Comparison of ENCODE assay signal across 8 cellular contexts in the genomic region with DNA sequence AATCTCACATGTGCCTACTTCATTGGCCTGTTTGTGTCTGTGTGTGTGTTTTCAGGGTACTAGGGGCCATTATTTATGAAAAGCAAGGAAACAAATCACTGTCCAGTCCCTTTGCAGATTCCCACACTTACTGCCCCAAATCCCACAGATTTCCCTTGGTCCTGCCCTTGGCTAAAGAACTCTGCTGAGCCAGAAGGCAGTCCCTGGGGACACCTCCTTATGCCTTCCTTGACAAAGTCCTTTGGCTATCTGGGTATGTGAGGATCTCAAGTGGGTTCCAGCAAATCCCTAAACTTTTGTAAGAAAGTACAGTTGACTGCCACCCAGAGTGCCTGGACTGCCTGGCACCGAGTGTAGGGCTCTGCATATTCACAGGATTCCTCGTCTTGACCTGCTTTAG.
DNase-seq lines count a peak whose midpoint lies in the region; ATAC-seq, FAIRE-seq and TF ChIP-seq lines count a peak whose summit lies in the region.

No MANE protein-coding gene starts in this region.

- H3K4me3 Mint-ChIP-seq in IgD-negative memory B cell = peak overlapping the region; percentile 89 to 97 (median 95)
- peak overlapping the region; percentile 91 for H3K4me3 Mint-ChIP-seq in dendritic cell treated with granulocyte-macrophage colony-stimulating factor and Interleukin-4, amounts not matched to agents 40 ng/mL and 50 ng/mL, for 4 days
- peak overlapping the region; percentile 63 to 93 (median 80) for H3K4me3 Mint-ChIP-seq in naive thymus-derived CD4-positive, alpha-beta T cell

- H3K27ac ChIP-seq in A549 = no peak overlapping the region
- H3K27ac ChIP-seq in naive thymus-derived CD4-positive, alpha-beta T cell (ENCODE audit: low read depth, low read length) = no peak overlapping the region

- H3K4me1 ChIP-seq in A549 = peaks cover 13% of the 10 kb centered on the region; the same call in 2 of the 3 replicates
- no peaks in the 10 kb centered on the region for H3K4me1 ChIP-seq in naive thymus-derived CD4-positive, alpha-beta T cell (ENCODE audit: control insufficient read depth in 2 of 2, insufficient read depth in 2 of 2, low read length in 2 of 2)

- CTCF ChIA-PET in A549 (lab: Yijun Ruan, JAX) = no interaction called here
- CTCF ChIA-PET in naive thymus-derived CD4-positive, alpha-beta T cell (lab: Charles Lee) = no interaction called here

- H3K36me3 ChIP-seq in naive thymus-derived CD4-positive, alpha-beta T cell (ENCODE audit: control insufficient read depth in 2 of 3, insufficient read depth in 3 of 3, low read length in 3 of 3) = no peaks in the 10 kb centered on the region

- TF ChIP-seq CTCF in A549 (IDR thresholded peaks at IDR 0.05) = no peak

- peak overlapping the region; percentile 56; the same call in 1 of the 3 replicates for H3K4me3 ChIP-seq in A549
- no peak overlapping the region for H3K4me3 ChIP-seq in naive thymus-derived CD4-positive, alpha-beta T cell (ENCODE audit: low read length)

- H3K9me3 Mint-ChIP-seq in IgD-negative memory B cell = no peaks in the 10 kb centered on the region
- H3K9me3 Mint-ChIP-seq in dendritic cell treated with granulocyte-macrophage colony-stimulating factor and Interleukin-4, amounts not matched to agents 40 ng/mL and 50 ng/mL, for 4 days = no peaks in the 10 kb centered on the region
- peaks cover 0 to 4% (median 0%) of the 10 kb centered on the region in 11 donors for H3K9me3 Mint-ChIP-seq in naive thymus-derived CD4-positive, alpha-beta T cell

- WGBS in A549 (ENCODE audit: missing lambda C conversion rate) = 20% methylated on average over 2 of the region's 2 CpGs

- TF ChIP-seq RAD21 in A549 (conservative IDR thresholded peaks at IDR 0.05 in 1 of 2, IDR thresholded peaks at IDR 0.05 in 1 of 2) = no peak

- no peak overlapping the region for H3K27ac Mint-ChIP-seq in IgD-negative memory B cell
- H3K27ac Mint-ChIP-seq in dendritic cell treated with granulocyte-macrophage colony-stimulating factor and Interleukin-4, amounts not matched to agents 40 ng/mL and 50 ng/mL, for 4 days = no peak overlapping the region
- H3K27ac Mint-ChIP-seq in naive thymus-derived CD4-positive, alpha-beta T cell = no peak overlapping the region

- H3K27me3 Mint-ChIP-seq in IgD-negative memory B cell = peaks cover 19% of the 10 kb centered on the region
- H3K27me3 Mint-ChIP-seq in dendritic cell treated with granulocyte-macrophage colony-stimulating factor and Interleukin-4, amounts not matched to agents 40 ng/mL and 50 ng/mL, for 4 days = peaks cover 70% of the 10 kb centered on the region
- H3K27me3 Mint-ChIP-seq in naive thymus-derived CD4-positive, alpha-beta T cell = peaks cover 66 to 76% (median 70%) of the 10 kb centered on the region in 5 donors

- intact Hi-C loops in dendritic cell treated with granulocyte-macrophage colony-stimulating factor and Interleukin-4, amounts not matched to agents 40 ng/mL and 50 ng/mL, for 4 days (cut with micrococcal nuclease) = no loop called here
- intact Hi-C loops in naive thymus-derived CD4-positive, alpha-beta T cell (cut with micrococcal nuclease) = loop anchor here in 1 of 2 donors (5.0 kb wide), 1 partner anchor 276 kb away; no protein-coding TSS in a partner anchor

- TF ChIP-seq POLR2A in A549 (IDR thresholded peaks at IDR 0.05; ENCODE audit: low read length) = no peak

- no peaks in the 10 kb centered on the region for H3K9me3 ChIP-seq in A549
- no peaks in the 10 kb centered on the region for H3K9me3 ChIP-seq in naive thymus-derived CD4-positive, alpha-beta T cell (ENCODE audit: control insufficient read depth in 2 of 3, low read length in 3 of 3)

- DNase-seq in A549 (ENCODE audit: low read depth in 1 of 2, low spot score in 1 of 2) (no peak), DMS153 (lab: John Stamatoyannopoulos, UW) (no peak), NCI-H2227 treated with DMSO at 0.1 percent for 48 hours (lab: John Stamatoyannopoulos, UW) (no peak), NK-92 (lab: John Stamatoyannopoulos, UW; ENCODE audit: unreplicated experiment) (no peak), GOT3 (lab: John Stamatoyannopoulos, UW) (no peak)
- no peak for DNase-seq in naive thymus-derived CD4-positive, alpha-beta T cell

- peaks cover 3% of the 10 kb centered on the region for H3K36me3 Mint-ChIP-seq in IgD-negative memory B cell
- H3K36me3 Mint-ChIP-seq in dendritic cell treated with granulocyte-macrophage colony-stimulating factor and Interleukin-4, amounts not matched to agents 40 ng/mL and 50 ng/mL, for 4 days (ENCODE audit: low read depth) = peaks cover 13% of the 10 kb centered on the region
- H3K36me3 Mint-ChIP-seq in naive thymus-derived CD4-positive, alpha-beta T cell = peaks cover 0 to 12% (median 0%) of the 10 kb centered on the region in 5 donors

- peaks cover 6 to 16% (median 12%) of the 10 kb centered on the region in 3 donors for H3K4me1 Mint-ChIP-seq in IgD-negative memory B cell
- peaks cover 29% of the 10 kb centered on the region for H3K4me1 Mint-ChIP-seq in dendritic cell treated with granulocyte-macrophage colony-stimulating factor and Interleukin-4, amounts not matched to agents 40 ng/mL and 50 ng/mL, for 4 days (ENCODE audit: low read depth)
- peaks cover 14 to 31% (median 25%) of the 10 kb centered on the region in 7 donors for H3K4me1 Mint-ChIP-seq in naive thymus-derived CD4-positive, alpha-beta T cell

- FAIRE-seq in A549 (lab: Jason Lieb, UNC) = no peak

- peak overlapping the region; percentile 100 for H3K4me2 ChIP-seq in A549

- ATAC-seq in A549 = no peak
- no peak for ATAC-seq in naive thymus-derived CD4-positive, alpha-beta T cell

- no peak for TF ChIP-seq EP300 in A549 (IDR thresholded peaks at IDR 0.05)

- POLR2A ChIA-PET in A549 (lab: Yijun Ruan, JAX) = no interaction called here
- POLR2A ChIA-PET in naive thymus-derived CD4-positive, alpha-beta T cell (lab: Charles Lee) = no interaction called here

- H3K27me3 ChIP-seq in naive thymus-derived CD4-positive, alpha-beta T cell (ENCODE audit: control insufficient read depth in 2 of 2, insufficient read depth in 2 of 2, low read length in 2 of 2) = peaks cover 0 to 8% of the 10 kb centered on the region in 2 donors

TF ChIP-seq in A549, 52 proteins besides CTCF, POLR2A, EP300 and RAD21 (continues in another document):
- TF ChIP-seq ESRRA (IDR thresholded peaks at IDR 0.05; ENCODE audit: borderline replicate concordance, low read length) (no peak), KDM5A (IDR thresholded peaks at IDR 0.05) (no peak), FOSB (CRISPR knock-in tag; IDR thresholded peaks at IDR 0.05) (no peak), JUNB (IDR thresholded peaks at IDR 0.05) (no peak), RARB (CRISPR knock-in tag; IDR thresholded peaks at IDR 0.05) (no peak), ZSCAN20 (CRISPR knock-in tag; IDR thresholded peaks at IDR 0.05) (no peak)
- TF ChIP-seq, protein P1, sequence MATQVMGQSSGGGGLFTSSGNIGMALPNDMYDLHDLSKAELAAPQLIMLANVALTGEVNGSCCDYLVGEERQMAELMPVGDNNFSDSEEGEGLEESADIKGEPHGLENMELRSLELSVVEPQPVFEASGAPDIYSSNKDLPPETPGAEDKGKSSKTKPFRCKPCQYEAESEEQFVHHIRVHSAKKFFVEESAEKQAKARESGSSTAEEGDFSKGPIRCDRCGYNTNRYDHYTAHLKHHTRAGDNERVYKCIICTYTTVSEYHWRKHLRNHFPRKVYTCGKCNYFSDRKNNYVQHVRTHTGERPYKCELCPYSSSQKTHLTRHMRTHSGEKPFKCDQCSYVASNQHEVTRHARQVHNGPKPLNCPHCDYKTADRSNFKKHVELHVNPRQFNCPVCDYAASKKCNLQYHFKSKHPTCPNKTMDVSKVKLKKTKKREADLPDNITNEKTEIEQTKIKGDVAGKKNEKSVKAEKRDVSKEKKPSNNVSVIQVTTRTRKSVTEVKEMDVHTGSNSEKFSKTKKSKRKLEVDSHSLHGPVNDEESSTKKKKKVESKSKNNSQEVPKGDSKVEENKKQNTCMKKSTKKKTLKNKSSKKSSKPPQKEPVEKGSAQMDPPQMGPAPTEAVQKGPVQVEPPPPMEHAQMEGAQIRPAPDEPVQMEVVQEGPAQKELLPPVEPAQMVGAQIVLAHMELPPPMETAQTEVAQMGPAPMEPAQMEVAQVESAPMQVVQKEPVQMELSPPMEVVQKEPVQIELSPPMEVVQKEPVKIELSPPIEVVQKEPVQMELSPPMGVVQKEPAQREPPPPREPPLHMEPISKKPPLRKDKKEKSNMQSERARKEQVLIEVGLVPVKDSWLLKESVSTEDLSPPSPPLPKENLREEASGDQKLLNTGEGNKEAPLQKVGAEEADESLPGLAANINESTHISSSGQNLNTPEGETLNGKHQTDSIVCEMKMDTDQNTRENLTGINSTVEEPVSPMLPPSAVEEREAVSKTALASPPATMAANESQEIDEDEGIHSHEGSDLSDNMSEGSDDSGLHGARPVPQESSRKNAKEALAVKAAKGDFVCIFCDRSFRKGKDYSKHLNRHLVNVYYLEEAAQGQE (IDR thresholded peaks at IDR 0.05) = no peak
- TF ChIP-seq, protein P2, sequence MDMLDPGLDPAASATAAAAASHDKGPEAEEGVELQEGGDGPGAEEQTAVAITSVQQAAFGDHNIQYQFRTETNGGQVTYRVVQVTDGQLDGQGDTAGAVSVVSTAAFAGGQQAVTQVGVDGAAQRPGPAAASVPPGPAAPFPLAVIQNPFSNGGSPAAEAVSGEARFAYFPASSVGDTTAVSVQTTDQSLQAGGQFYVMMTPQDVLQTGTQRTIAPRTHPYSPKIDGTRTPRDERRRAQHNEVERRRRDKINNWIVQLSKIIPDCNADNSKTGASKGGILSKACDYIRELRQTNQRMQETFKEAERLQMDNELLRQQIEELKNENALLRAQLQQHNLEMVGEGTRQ (IDR thresholded peaks at IDR 0.05) = no peak
- TF ChIP-seq, protein P3, sequence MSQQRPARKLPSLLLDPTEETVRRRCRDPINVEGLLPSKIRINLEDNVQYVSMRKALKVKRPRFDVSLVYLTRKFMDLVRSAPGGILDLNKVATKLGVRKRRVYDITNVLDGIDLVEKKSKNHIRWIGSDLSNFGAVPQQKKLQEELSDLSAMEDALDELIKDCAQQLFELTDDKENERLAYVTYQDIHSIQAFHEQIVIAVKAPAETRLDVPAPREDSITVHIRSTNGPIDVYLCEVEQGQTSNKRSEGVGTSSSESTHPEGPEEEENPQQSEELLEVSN (IDR thresholded peaks at IDR 0.05; ENCODE audit: borderline replicate concordance, low read depth) = no peak
- TF ChIP-seq, protein P4, sequence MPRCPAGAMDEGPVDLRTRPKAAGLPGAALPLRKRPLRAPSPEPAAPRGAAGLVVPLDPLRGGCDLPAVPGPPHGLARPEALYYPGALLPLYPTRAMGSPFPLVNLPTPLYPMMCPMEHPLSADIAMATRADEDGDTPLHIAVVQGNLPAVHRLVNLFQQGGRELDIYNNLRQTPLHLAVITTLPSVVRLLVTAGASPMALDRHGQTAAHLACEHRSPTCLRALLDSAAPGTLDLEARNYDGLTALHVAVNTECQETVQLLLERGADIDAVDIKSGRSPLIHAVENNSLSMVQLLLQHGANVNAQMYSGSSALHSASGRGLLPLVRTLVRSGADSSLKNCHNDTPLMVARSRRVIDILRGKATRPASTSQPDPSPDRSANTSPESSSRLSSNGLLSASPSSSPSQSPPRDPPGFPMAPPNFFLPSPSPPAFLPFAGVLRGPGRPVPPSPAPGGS (IDR thresholded peaks at IDR 0.05) = no peak
